ENCODE assay signal across 17 cellular contexts in genomic region chr10:804191-804781, GRCh38.
DNase-seq lines count a peak whose midpoint lies in the region; ATAC-seq lines count a peak whose summit lies in the region.
"Had no signal": no experiment of that assay in that cellular context is flagged by ENCODE, and none has a peak within 500 bp of the region (broad histone marks: within the 10 kb centered on the region; RNA-seq: fewer than 3 reads in every experiment).

No MANE protein-coding gene starts in this region.

- no peak overlapping the region for H4K8ac ChIP-seq in mesendoderm (ENCODE audit: low read depth, low read length)

- H3K23ac ChIP-seq in mesendoderm (ENCODE audit: low read length), result no peak overlapping the region

- no peak overlapping the region for H3K56ac ChIP-seq in mesendoderm (ENCODE audit: low read length)

- intact Hi-C loops in left colon (cut with DNase I, micrococcal nuclease), result no loop called here
- intact Hi-C loops in left ventricle myocardium superior (cut with micrococcal nuclease), result no loop called here

- H2BK5ac ChIP-seq in mesendoderm (ENCODE audit: low read length), result no peak overlapping the region

- H2BK15ac ChIP-seq in mesendoderm (replicated peaks; ENCODE audit: low read depth), result no peak overlapping the region

- WGBS in mesendoderm (ENCODE audit: extremely low coverage, insufficient coverage, low lambda C conversion rate), result no CpG with 5 or more reads among the region's 20 CpGs

- no peaks in the 10 kb centered on the region for H3K27me3 Mint-ChIP-seq in activated T-cell treated with anti-CD3 and anti-CD28 coated beads, Interleukin-2, amount 50 U/mL, for 72 hours (ENCODE audit: low read depth)
- H3K27me3 Mint-ChIP-seq in activated T-cell treated with anti-CD3 and anti-CD28 coated beads, Interleukin-2, amount 50 U/mL, for 24 hours, result no peaks in the 10 kb centered on the region
- H3K27me3 Mint-ChIP-seq in T-helper 17 cell, result no peaks in the 10 kb centered on the region

- no peak overlapping the region for H4K5ac ChIP-seq in mesendoderm (ENCODE audit: low read length)

- H3K4ac ChIP-seq in mesendoderm (ENCODE audit: low read depth, low read length), result no peak overlapping the region

- H3K4me1 Mint-ChIP-seq in activated T-cell treated with anti-CD3 and anti-CD28 coated beads, Interleukin-2, amount 50 U/mL, for 72 hours (ENCODE audit: low read depth), result no peaks in the 10 kb centered on the region
- peaks cover 6% of the 10 kb centered on the region for H3K4me1 Mint-ChIP-seq in activated T-cell treated with anti-CD3 and anti-CD28 coated beads, Interleukin-2, amount 50 U/mL, for 24 hours (ENCODE audit: low read depth)
- H3K4me1 Mint-ChIP-seq in T-helper 17 cell, result peaks cover 12% of the 10 kb centered on the region
- H3K4me1 Mint-ChIP-seq in stimulated activated effector memory CD8-positive, alpha-beta T cell treated with anti-CD3 and anti-CD28 coated beads, Interleukin-12 subunit alpha, Interleukin-12 subunit beta, amount 100 ng/mL, for 72 hours, result peaks cover 29% of the 10 kb centered on the region

- no peak for DNase-seq in activated T-cell treated with anti-CD3 and anti-CD28 coated beads, Interleukin-2, amount 50 U/mL, for 72 hours
- no peak for DNase-seq in activated T-cell treated with anti-CD3 and anti-CD28 coated beads, Interleukin-2, amount 50 U/mL, for 24 hours
- DNase-seq in T-helper 17 cell, result no peak
- no peak for DNase-seq in left colon
- DNase-seq in stimulated activated effector memory CD8-positive, alpha-beta T cell treated with anti-CD3 and anti-CD28 coated beads, Interleukin-12 subunit alpha, Interleukin-12 subunit beta, amount 100 ng/mL, for 72 hours (ENCODE audit: low spot score in 2 of 2), result no peak
- no peak for DNase-seq in NCI-H2107 treated with DMSO at 0.1 percent for 48 hours (lab: John Stamatoyannopoulos, UW; ENCODE audit: unreplicated experiment)
- no peak for DNase-seq in left ventricle myocardium superior
- DNase-seq in mesendoderm, result no peak
- DNase-seq: activated CD4-positive, CD25-positive, alpha-beta regulatory T cell treated with anti-CD3 and anti-CD28 coated beads, Interleukin-2, amount 50 U/mL, for 72 hours; EL; left cardiac atrium; NCI-H1105; NCI-H2171; NCI-H82; stomach had no signal

- H3K4me3 ChIP-seq in mesendoderm (ENCODE audit: low read length), result no peak overlapping the region
- H3K4me3 ChIP-seq: cardiac muscle cell, stomach had no signal

- no peak overlapping the region for H3K18ac ChIP-seq in mesendoderm (ENCODE audit: low read length)

- no peak overlapping the region for H3K27ac ChIP-seq in mesendoderm (ENCODE audit: low read depth, low read length)
- H3K27ac ChIP-seq: cardiac muscle cell, stomach had no signal

- no peak overlapping the region for H3K9ac ChIP-seq in mesendoderm (ENCODE audit: low read length)

- no peak overlapping the region for H3K4me3 Mint-ChIP-seq in activated T-cell treated with anti-CD3 and anti-CD28 coated beads, Interleukin-2, amount 50 U/mL, for 72 hours
- H3K4me3 Mint-ChIP-seq in activated T-cell treated with anti-CD3 and anti-CD28 coated beads, Interleukin-2, amount 50 U/mL, for 24 hours, result no peak overlapping the region
- peak overlapping the region; percentile 9 for H3K4me3 Mint-ChIP-seq in T-helper 17 cell
- H3K4me3 Mint-ChIP-seq in stimulated activated effector memory CD8-positive, alpha-beta T cell treated with anti-CD3 and anti-CD28 coated beads, Interleukin-12 subunit alpha, Interleukin-12 subunit beta, amount 100 ng/mL, for 72 hours, result peak overlapping the region; percentile 40
- H3K4me3 Mint-ChIP-seq: T-helper 1 cell treated with Interleukin-12 subunit alpha and Interleukin-12 subunit beta and Interleukin-4 antibody, amounts not matched to agents 30 μg/mL and 1 μg/mL, for 36 hours had no signal

- no peaks in the 10 kb centered on the region for H3K27me3 ChIP-seq in mesendoderm (ENCODE audit: insufficient read depth, low read length, poor library complexity)
- H3K27me3 ChIP-seq: cardiac muscle cell, stomach had no signal

- H3K9me3 Mint-ChIP-seq in activated T-cell treated with anti-CD3 and anti-CD28 coated beads, Interleukin-2, amount 50 U/mL, for 72 hours, result peaks cover 2 to 4% of the 10 kb centered on the region in 2 donors
- peaks cover 4% of the 10 kb centered on the region for H3K9me3 Mint-ChIP-seq in activated T-cell treated with anti-CD3 and anti-CD28 coated beads, Interleukin-2, amount 50 U/mL, for 24 hours
- no peaks in the 10 kb centered on the region for H3K9me3 Mint-ChIP-seq in stimulated activated effector memory CD8-positive, alpha-beta T cell treated with anti-CD3 and anti-CD28 coated beads, Interleukin-12 subunit alpha, Interleukin-12 subunit beta, amount 100 ng/mL, for 72 hours

- H3K9me3 ChIP-seq in T-helper 17 cell (ENCODE audit: control insufficient read depth, low read length, poor library complexity, severe bottlenecking), result no peaks in the 10 kb centered on the region
- H3K9me3 ChIP-seq: stomach had no signal

- no peak overlapping the region for H2BK120ac ChIP-seq in mesendoderm (ENCODE audit: low read depth, low read length)

- ATAC-seq in activated T-cell treated with anti-CD3 and anti-CD28 coated beads, Interleukin-2, amount 50 U/mL, for 72 hours (replicated peaks in 1 of 2), result peak; percentile 12 to 30
- ATAC-seq in T-helper 17 cell (peak; percentile 18), left colon (peak; percentile 10), left ventricle myocardium superior (no peak)
- peak; percentile 73 for ATAC-seq in stimulated activated effector memory CD8-positive, alpha-beta T cell treated with anti-CD3 and anti-CD28 coated beads, Interleukin-12 subunit alpha, Interleukin-12 subunit beta, amount 100 ng/mL, for 72 hours

- no peaks in the 10 kb centered on the region for H3K79me1 ChIP-seq in mesendoderm (ENCODE audit: low read length)

- H3K36me3 ChIP-seq in mesendoderm (ENCODE audit: control insufficient read depth, insufficient read depth, low read length), result peaks cover 6% of the 10 kb centered on the region

- H3K27ac Mint-ChIP-seq in activated T-cell treated with anti-CD3 and anti-CD28 coated beads, Interleukin-2, amount 50 U/mL, for 72 hours, result no peak overlapping the region
- no peak overlapping the region for H3K27ac Mint-ChIP-seq in activated T-cell treated with anti-CD3 and anti-CD28 coated beads, Interleukin-2, amount 50 U/mL, for 24 hours
- no peak overlapping the region for H3K27ac Mint-ChIP-seq in T-helper 17 cell
- H3K27ac Mint-ChIP-seq in stimulated activated effector memory CD8-positive, alpha-beta T cell treated with anti-CD3 and anti-CD28 coated beads, Interleukin-12 subunit alpha, Interleukin-12 subunit beta, amount 100 ng/mL, for 72 hours, result peak overlapping the region; percentile 10
- H3K27ac Mint-ChIP-seq: T-helper 1 cell treated with Interleukin-12 subunit alpha and Interleukin-12 subunit beta and Interleukin-4 antibody, amounts not matched to agents 30 μg/mL and 1 μg/mL, for 36 hours had no signal

- no peak overlapping the region for H2AK5ac ChIP-seq in mesendoderm (ENCODE audit: low read length)

- no peaks in the 10 kb centered on the region for H3K4me1 ChIP-seq in mesendoderm (ENCODE audit: control insufficient read depth, low read depth, low read length)

- H3K4me2 ChIP-seq in mesendoderm (ENCODE audit: low read length), result no peak overlapping the region

- no peaks in the 10 kb centered on the region for H3K79me2 ChIP-seq in mesendoderm (ENCODE audit: control insufficient read depth, insufficient read depth, low read length)

- H3K36me3 Mint-ChIP-seq in activated T-cell treated with anti-CD3 and anti-CD28 coated beads, Interleukin-2, amount 50 U/mL, for 72 hours (ENCODE audit: insufficient read depth in 2 of 2), result peaks cover 3 to 5% of the 10 kb centered on the region in 2 donors
- H3K36me3 Mint-ChIP-seq in activated T-cell treated with anti-CD3 and anti-CD28 coated beads, Interleukin-2, amount 50 U/mL, for 24 hours (ENCODE audit: low read depth), result peaks cover 38% of the 10 kb centered on the region
- peaks cover 7% of the 10 kb centered on the region for H3K36me3 Mint-ChIP-seq in T-helper 17 cell (ENCODE audit: low read depth)
- H3K36me3 Mint-ChIP-seq in stimulated activated effector memory CD8-positive, alpha-beta T cell treated with anti-CD3 and anti-CD28 coated beads, Interleukin-12 subunit alpha, Interleukin-12 subunit beta, amount 100 ng/mL, for 72 hours, result peaks cover 50% of the 10 kb centered on the region

Comparison
In these comparisons a context has a peak if more than half of its experiments do, and no peak if none do; other contexts are left out.
1. H3K4me3 Mint-ChIP-seq: peak in T-helper 17 cell (single experiment) and stimulated activated effector memory CD8-positive, alpha-beta T cell treated with anti-CD3 and anti-CD28 coated beads, Interleukin-12 subunit alpha, Interleukin-12 subunit beta, amount 100 ng/mL, for 72 hours (single experiment); none in activated T-cell treated with anti-CD3 and anti-CD28 coated beads, Interleukin-2, amount 50 U/mL, for 72 hours (0 of 2) and activated T-cell treated with anti-CD3 and anti-CD28 coated beads, Interleukin-2, amount 50 U/mL, for 24 hours (single experiment).